Comparison of ENCODE assay signal across 8 cellular contexts in the genomic region with DNA sequence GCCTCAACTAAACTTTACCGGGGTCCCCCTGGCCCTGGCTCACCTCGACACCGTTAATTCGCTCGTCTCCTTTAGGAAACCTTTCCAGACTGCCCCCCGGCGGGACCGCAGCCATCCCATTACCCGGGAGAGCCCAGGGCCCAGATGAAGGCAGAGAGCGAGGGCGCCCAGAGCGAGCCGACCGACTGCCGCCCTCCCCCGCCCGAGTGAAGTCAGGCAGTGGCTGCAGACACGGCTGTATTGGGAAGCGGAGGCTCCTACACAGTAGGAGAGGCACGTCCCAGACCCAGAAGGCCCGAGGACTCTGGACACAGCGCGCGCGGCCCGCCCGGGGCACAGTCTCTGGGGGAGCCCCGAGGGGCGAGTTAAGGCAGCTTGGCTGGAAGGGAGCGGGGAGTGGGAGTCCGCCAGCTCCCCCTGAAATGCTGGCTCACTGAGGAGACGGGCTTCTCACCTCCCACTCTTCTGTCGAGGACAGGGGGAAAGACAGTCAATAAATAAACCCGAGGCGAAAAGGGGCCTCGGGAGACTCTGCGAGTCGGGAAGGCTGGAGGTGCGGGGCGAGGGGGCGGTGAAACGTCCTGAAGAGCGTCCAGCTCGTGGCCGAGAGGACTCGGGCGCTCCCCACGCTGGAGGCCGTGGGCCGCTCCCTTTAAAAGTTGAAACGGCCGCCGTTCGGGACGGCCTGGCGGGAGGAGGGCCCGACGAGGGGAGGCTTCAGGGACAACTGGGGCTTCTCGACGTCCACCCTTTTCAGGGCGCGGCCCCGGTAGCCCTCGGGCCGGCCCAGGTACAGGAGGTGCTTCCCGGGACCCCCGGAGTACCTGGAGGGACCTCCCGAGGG. TPM values are rescaled to one million over a fixed set of nuclear protein-coding genes. Genes with fewer than 3 reads are reported as not detected.
DNase-seq lines count a peak whose midpoint lies in the region; FAIRE-seq and TF ChIP-seq lines count a peak whose summit lies in the region.

No MANE protein-coding gene starts in this region.

- no peaks in the 10 kb centered on the region for H3K9me3 Mint-ChIP-seq in activated naive CD8-positive, alpha-beta T cell treated with anti-CD3 and anti-CD28 coated beads for 36 hours

- H3K4me1 ChIP-seq in iPS DF 6.9 (ENCODE audit: control insufficient read depth, insufficient read depth, low read length), result peaks cover 5% of the 10 kb centered on the region

- no peak overlapping the region for H3K27ac ChIP-seq in iPS DF 6.9 (ENCODE audit: low read length)

- peaks cover 12% of the 10 kb centered on the region for H3K4me1 Mint-ChIP-seq in activated naive CD8-positive, alpha-beta T cell treated with anti-CD3 and anti-CD28 coated beads for 36 hours

- no peaks in the 10 kb centered on the region for H3K27me3 Mint-ChIP-seq in activated naive CD8-positive, alpha-beta T cell treated with anti-CD3 and anti-CD28 coated beads for 36 hours

- peaks cover 5% of the 10 kb centered on the region for H3K36me3 ChIP-seq in iPS DF 6.9 (ENCODE audit: control insufficient read depth, insufficient read depth, low read length)

- no peaks in the 10 kb centered on the region for H3K27me3 ChIP-seq in iPS DF 6.9 (ENCODE audit: control insufficient read depth, insufficient read depth, low read length)

- H3K4me3 ChIP-seq in iPS DF 6.9 (ENCODE audit: low read length), result peak overlapping the region; percentile 51; the same call in 1 of the 2 replicates
- H3K4me3 ChIP-seq in retinal pigment epithelial cell (ENCODE audit: low read length), result peak overlapping the region; percentile 48

- H3K27ac Mint-ChIP-seq in activated naive CD8-positive, alpha-beta T cell treated with anti-CD3 and anti-CD28 coated beads for 36 hours, result peak overlapping the region; percentile 87

- peak; percentile 79 for DNase-seq in ELF-1 (ENCODE audit: low read depth, low spot score)
- no peak for DNase-seq in activated naive CD8-positive, alpha-beta T cell treated with anti-CD3 and anti-CD28 coated beads for 36 hours
- DNase-seq in iPS DF 6.9 (ENCODE audit: low read depth, low spot score), result no peak
- no peak for DNase-seq in retinal pigment epithelial cell (ENCODE audit: low read depth)
- no peak for DNase-seq in D721Med (ENCODE audit: insufficient read length, low spot score)
- DNase-seq in NCI-H1694 (lab: John Stamatoyannopoulos, UW), result no peak
- DNase-seq in cerebellum (ENCODE audit: low spot score), result no peak
- no peak for DNase-seq in HuH-7 (ENCODE audit: low spot score)

- H3K4me3 Mint-ChIP-seq in activated naive CD8-positive, alpha-beta T cell treated with anti-CD3 and anti-CD28 coated beads for 36 hours, result peak overlapping the region; percentile 78

- no peaks in the 10 kb centered on the region for H3K9me3 ChIP-seq in iPS DF 6.9 (ENCODE audit: control insufficient read depth, insufficient read depth, low read length)

- TF ChIP-seq CTCF in retinal pigment epithelial cell (conservative IDR thresholded peaks at IDR 0.05; ENCODE audit: low read depth, low read length) (no peak), D721Med (IDR thresholded peaks at IDR 0.05; ENCODE audit: insufficient read depth, missing control alignments) (no peak)

- WGBS in iPS DF 6.9 (ENCODE audit: insufficient coverage, insufficient read length), result no CpG with 5 or more reads among the region's 68 CpGs

- FAIRE-seq in D721Med (lab: Jason Lieb, UNC), result no peak

- no peaks in the 10 kb centered on the region for H3K36me3 Mint-ChIP-seq in activated naive CD8-positive, alpha-beta T cell treated with anti-CD3 and anti-CD28 coated beads for 36 hours

RNA-seq across cellular contexts. Expression of gene SEMA6C, which starts 14.4 kb away (rescaled TPM):
- 1 to 10 TPM; 1.4 to 4.1 TPM for total RNA-seq in activated naive CD8-positive, alpha-beta T cell treated with anti-CD3 and anti-CD28 coated beads for 36 hours
- 21.4 TPM for total RNA-seq in cerebellum

RNA-seq across cellular contexts. Expression of gene TNFAIP8L2, which starts 24.4 kb away (rescaled TPM):
- total RNA-seq in activated naive CD8-positive, alpha-beta T cell treated with anti-CD3 and anti-CD28 coated beads for 36 hours, result 10 to 100 TPM; 22.2 to 22.3 TPM
- 1.6 TPM for total RNA-seq in cerebellum

RNA-seq across cellular contexts. Expression of gene LYSMD1, which starts 33.6 kb away (rescaled TPM):
- 1 to 10 TPM; 3.5 TPM for total RNA-seq in activated naive CD8-positive, alpha-beta T cell treated with anti-CD3 and anti-CD28 coated beads for 36 hours
- 10.6 TPM for total RNA-seq in cerebellum

RNA-seq across cellular contexts. Expression of gene SCNM1, which starts 33.9 kb away (rescaled TPM):
- 10 to 100 TPM; 80.9 to 81.9 TPM for total RNA-seq in activated naive CD8-positive, alpha-beta T cell treated with anti-CD3 and anti-CD28 coated beads for 36 hours
- 16.7 TPM for total RNA-seq in cerebellum

RNA-seq across cellular contexts. Expression of gene TMOD4, which starts 43.7 kb away (rescaled TPM):
- total RNA-seq in activated naive CD8-positive, alpha-beta T cell treated with anti-CD3 and anti-CD28 coated beads for 36 hours, result 1 to 10 TPM; 2.3 to 2.5 TPM
- not detected for total RNA-seq in cerebellum
